In the genomic region with DNA sequence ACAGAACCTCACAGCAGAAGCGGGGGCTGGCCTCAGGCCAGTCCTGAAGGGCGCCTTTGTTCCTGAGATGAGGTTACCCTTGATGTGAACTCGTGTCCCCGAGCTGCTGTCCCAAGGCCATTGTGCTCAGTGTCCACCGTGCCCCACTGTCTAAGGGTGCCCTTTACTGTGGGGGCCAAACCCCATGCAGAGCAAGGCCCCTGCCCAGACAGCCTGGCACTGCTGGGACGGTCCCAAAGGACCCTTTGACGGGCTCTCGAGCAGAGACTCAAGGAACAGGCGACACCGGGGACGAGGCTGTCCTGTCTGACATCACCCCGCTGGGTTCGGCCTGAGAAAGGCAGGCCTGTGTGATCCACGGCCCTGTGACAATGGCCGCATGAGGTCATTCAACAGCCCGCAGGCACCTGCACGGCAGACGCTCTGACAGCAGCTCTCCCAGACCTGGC, we compare ENCODE assay signal across 1 cellular context.
TF ChIP-seq lines count a peak whose summit lies in the region.

No MANE protein-coding gene starts in this region.

TF ChIP-seq in HepG2, 621 proteins besides CTCF, POLR2A, EP300 and RAD21 (continued from another document and continues in another):
- TF ChIP-seq IRF2 (CRISPR knock-in tag; IDR thresholded peaks at IDR 0.05) = no peak
- no peak for TF ChIP-seq ZNF354B (CRISPR knock-in tag; IDR thresholded peaks at IDR 0.05)
- TF ChIP-seq ZNF605 (CRISPR knock-in tag; IDR thresholded peaks at IDR 0.05) = no peak
- TF ChIP-seq KAT7 (CRISPR knock-in tag; IDR thresholded peaks at IDR 0.05; ENCODE audit: borderline replicate concordance) = no peak
- peak; percentile 66; the same call in 1 of the 2 replicates for TF ChIP-seq RXRA (CRISPR knock-in tag; IDR thresholded peaks at IDR 0.05)
- TF ChIP-seq MAZ (IDR thresholded peaks at IDR 0.05; ENCODE audit: borderline replicate concordance, low read depth, low read length) = no peak
- TF ChIP-seq MAZ (CRISPR knock-in tag; IDR thresholded peaks at IDR 0.05; ENCODE audit: low read depth) = no peak
- no peak for TF ChIP-seq ZNF460 (CRISPR knock-in tag; IDR thresholded peaks at IDR 0.05; ENCODE audit: borderline replicate concordance)
- TF ChIP-seq ZNF121 (CRISPR knock-in tag; IDR thresholded peaks at IDR 0.05) = no peak
- no peak for TF ChIP-seq EEA1 (CRISPR knock-in tag; IDR thresholded peaks at IDR 0.05; ENCODE audit: borderline replicate concordance)
- TF ChIP-seq ISL2 (CRISPR knock-in tag; IDR thresholded peaks at IDR 0.05) = no peak
- no peak for TF ChIP-seq MED1 (CRISPR knock-in tag; IDR thresholded peaks at IDR 0.05)
- TF ChIP-seq SNRNP70 (IDR thresholded peaks at IDR 0.05; ENCODE audit: low read depth, low read length) = no peak
- TF ChIP-seq, protein P1, sequence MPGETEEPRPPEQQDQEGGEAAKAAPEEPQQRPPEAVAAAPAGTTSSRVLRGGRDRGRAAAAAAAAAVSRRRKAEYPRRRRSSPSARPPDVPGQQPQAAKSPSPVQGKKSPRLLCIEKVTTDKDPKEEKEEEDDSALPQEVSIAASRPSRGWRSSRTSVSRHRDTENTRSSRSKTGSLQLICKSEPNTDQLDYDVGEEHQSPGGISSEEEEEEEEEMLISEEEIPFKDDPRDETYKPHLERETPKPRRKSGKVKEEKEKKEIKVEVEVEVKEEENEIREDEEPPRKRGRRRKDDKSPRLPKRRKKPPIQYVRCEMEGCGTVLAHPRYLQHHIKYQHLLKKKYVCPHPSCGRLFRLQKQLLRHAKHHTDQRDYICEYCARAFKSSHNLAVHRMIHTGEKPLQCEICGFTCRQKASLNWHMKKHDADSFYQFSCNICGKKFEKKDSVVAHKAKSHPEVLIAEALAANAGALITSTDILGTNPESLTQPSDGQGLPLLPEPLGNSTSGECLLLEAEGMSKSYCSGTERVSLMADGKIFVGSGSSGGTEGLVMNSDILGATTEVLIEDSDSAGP (CRISPR knock-in tag; IDR thresholded peaks at IDR 0.05; ENCODE audit: borderline replicate concordance) = peak; percentile 39; the same call in 1 of the 2 replicates
- no peak for TF ChIP-seq ZNF737 (CRISPR knock-in tag; IDR thresholded peaks at IDR 0.05; ENCODE audit: borderline replicate concordance)
- TF ChIP-seq KAT8 (CRISPR knock-in tag; IDR thresholded peaks at IDR 0.05) = no peak
- no peak for TF ChIP-seq SETDB1 (CRISPR knock-in tag; IDR thresholded peaks at IDR 0.05; ENCODE audit: borderline replicate concordance)
- TF ChIP-seq, protein P2, sequence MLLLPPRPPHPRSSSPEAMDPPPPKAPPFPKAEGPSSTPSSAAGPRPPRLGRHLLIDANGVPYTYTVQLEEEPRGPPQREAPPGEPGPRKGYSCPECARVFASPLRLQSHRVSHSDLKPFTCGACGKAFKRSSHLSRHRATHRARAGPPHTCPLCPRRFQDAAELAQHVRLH (CRISPR knock-in tag; IDR thresholded peaks at IDR 0.05; ENCODE audit: borderline replicate concordance, low read depth) = no peak
- TF ChIP-seq, protein P3, sequence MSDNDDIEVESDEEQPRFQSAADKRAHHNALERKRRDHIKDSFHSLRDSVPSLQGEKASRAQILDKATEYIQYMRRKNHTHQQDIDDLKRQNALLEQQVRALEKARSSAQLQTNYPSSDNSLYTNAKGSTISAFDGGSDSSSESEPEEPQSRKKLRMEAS (IDR thresholded peaks at IDR 0.05) = 0 out of 2 replicates have a peak, but pooled peaks have one; percentile 4
- TF ChIP-seq, protein P4, sequence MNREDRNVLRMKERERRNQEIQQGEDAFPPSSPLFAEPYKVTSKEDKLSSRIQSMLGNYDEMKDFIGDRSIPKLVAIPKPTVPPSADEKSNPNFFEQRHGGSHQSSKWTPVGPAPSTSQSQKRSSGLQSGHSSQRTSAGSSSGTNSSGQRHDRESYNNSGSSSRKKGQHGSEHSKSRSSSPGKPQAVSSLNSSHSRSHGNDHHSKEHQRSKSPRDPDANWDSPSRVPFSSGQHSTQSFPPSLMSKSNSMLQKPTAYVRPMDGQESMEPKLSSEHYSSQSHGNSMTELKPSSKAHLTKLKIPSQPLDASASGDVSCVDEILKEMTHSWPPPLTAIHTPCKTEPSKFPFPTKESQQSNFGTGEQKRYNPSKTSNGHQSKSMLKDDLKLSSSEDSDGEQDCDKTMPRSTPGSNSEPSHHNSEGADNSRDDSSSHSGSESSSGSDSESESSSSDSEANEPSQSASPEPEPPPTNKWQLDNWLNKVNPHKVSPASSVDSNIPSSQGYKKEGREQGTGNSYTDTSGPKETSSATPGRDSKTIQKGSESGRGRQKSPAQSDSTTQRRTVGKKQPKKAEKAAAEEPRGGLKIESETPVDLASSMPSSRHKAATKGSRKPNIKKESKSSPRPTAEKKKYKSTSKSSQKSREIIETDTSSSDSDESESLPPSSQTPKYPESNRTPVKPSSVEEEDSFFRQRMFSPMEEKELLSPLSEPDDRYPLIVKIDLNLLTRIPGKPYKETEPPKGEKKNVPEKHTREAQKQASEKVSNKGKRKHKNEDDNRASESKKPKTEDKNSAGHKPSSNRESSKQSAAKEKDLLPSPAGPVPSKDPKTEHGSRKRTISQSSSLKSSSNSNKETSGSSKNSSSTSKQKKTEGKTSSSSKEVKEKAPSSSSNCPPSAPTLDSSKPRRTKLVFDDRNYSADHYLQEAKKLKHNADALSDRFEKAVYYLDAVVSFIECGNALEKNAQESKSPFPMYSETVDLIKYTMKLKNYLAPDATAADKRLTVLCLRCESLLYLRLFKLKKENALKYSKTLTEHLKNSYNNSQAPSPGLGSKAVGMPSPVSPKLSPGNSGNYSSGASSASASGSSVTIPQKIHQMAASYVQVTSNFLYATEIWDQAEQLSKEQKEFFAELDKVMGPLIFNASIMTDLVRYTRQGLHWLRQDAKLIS (CRISPR knock-in tag; IDR thresholded peaks at IDR 0.05) = no peak
- TF ChIP-seq ERF (CRISPR knock-in tag; IDR thresholded peaks at IDR 0.05) = peak; percentile 40; the same call in 1 of the 2 replicates
- TF ChIP-seq MAFK (conservative IDR thresholded peaks at IDR 0.05 in 1 of 2, IDR thresholded peaks at IDR 0.05 in 1 of 2; ENCODE audit: low read length in 2 of 2) = no peak
- TF ChIP-seq NFATC3 (CRISPR knock-in tag; IDR thresholded peaks at IDR 0.05) = no peak
- no peak for TF ChIP-seq RFX3 (CRISPR knock-in tag; IDR thresholded peaks at IDR 0.05)
- TF ChIP-seq ATF4 (CRISPR knock-in tag; IDR thresholded peaks at IDR 0.05) = no peak
- TF ChIP-seq MEIS1 (CRISPR knock-in tag; IDR thresholded peaks at IDR 0.05; ENCODE audit: borderline replicate concordance) = no peak
- TF ChIP-seq REPIN1 (CRISPR knock-in tag; IDR thresholded peaks at IDR 0.05; ENCODE audit: borderline replicate concordance, low read depth) = no peak
- TF ChIP-seq ADNP (CRISPR knock-in tag; IDR thresholded peaks at IDR 0.05) = no peak
- no peak for TF ChIP-seq NCOA5 (CRISPR knock-in tag; IDR thresholded peaks at IDR 0.05)
- TF ChIP-seq, protein P5, sequence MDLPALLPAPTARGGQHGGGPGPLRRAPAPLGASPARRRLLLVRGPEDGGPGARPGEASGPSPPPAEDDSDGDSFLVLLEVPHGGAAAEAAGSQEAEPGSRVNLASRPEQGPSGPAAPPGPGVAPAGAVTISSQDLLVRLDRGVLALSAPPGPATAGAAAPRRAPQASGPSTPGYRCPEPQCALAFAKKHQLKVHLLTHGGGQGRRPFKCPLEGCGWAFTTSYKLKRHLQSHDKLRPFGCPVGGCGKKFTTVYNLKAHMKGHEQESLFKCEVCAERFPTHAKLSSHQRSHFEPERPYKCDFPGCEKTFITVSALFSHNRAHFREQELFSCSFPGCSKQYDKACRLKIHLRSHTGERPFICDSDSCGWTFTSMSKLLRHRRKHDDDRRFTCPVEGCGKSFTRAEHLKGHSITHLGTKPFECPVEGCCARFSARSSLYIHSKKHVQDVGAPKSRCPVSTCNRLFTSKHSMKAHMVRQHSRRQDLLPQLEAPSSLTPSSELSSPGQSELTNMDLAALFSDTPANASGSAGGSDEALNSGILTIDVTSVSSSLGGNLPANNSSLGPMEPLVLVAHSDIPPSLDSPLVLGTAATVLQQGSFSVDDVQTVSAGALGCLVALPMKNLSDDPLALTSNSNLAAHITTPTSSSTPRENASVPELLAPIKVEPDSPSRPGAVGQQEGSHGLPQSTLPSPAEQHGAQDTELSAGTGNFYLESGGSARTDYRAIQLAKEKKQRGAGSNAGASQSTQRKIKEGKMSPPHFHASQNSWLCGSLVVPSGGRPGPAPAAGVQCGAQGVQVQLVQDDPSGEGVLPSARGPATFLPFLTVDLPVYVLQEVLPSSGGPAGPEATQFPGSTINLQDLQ (CRISPR knock-in tag; IDR thresholded peaks at IDR 0.05) = no peak
- TF ChIP-seq, protein P6, sequence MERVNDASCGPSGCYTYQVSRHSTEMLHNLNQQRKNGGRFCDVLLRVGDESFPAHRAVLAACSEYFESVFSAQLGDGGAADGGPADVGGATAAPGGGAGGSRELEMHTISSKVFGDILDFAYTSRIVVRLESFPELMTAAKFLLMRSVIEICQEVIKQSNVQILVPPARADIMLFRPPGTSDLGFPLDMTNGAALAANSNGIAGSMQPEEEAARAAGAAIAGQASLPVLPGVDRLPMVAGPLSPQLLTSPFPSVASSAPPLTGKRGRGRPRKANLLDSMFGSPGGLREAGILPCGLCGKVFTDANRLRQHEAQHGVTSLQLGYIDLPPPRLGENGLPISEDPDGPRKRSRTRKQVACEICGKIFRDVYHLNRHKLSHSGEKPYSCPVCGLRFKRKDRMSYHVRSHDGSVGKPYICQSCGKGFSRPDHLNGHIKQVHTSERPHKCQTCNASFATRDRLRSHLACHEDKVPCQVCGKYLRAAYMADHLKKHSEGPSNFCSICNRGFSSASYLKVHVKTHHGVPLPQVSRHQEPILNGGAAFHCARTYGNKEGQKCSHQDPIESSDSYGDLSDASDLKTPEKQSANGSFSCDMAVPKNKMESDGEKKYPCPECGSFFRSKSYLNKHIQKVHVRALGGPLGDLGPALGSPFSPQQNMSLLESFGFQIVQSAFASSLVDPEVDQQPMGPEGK (CRISPR knock-in tag; IDR thresholded peaks at IDR 0.05) = peak; percentile 88
- no peak; the same call in 1 of the 2 replicates for TF ChIP-seq TFAP4 (IDR thresholded peaks at IDR 0.05; ENCODE audit: borderline replicate concordance, low read depth)
- no peak for TF ChIP-seq CREM (IDR thresholded peaks at IDR 0.05)
- no peak for TF ChIP-seq CREM (CRISPR knock-in tag; IDR thresholded peaks at IDR 0.05)
- TF ChIP-seq SIN3B (IDR thresholded peaks at IDR 0.05; ENCODE audit: low read length) = no peak
- TF ChIP-seq, protein P7, sequence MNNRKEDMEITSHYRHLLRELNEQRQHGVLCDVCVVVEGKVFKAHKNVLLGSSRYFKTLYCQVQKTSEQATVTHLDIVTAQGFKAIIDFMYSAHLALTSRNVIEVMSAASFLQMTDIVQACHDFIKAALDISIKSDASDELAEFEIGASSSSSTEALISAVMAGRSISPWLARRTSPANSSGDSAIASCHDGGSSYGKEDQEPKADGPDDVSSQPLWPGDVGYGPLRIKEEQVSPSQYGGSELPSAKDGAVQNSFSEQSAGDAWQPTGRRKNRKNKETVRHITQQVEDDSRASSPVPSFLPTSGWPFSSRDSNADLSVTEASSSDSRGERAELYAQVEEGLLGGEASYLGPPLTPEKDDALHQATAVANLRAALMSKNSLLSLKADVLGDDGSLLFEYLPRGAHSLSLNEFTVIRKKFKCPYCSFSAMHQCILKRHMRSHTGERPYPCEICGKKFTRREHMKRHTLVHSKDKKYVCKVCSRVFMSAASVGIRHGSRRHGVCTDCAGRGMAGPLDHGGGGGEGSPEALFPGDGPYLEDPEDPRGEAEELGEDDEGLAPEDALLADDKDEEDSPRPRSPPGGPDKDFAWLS (CRISPR knock-in tag; IDR thresholded peaks at IDR 0.05; ENCODE audit: borderline replicate concordance) = 0 out of 2 replicates have a peak, but pooled peaks have one; percentile 52
- no peak for TF ChIP-seq KLF15 (CRISPR knock-in tag; IDR thresholded peaks at IDR 0.05; ENCODE audit: borderline replicate concordance)
- TF ChIP-seq ATAD3A (CRISPR knock-in tag; IDR thresholded peaks at IDR 0.05) = no peak
- TF ChIP-seq ATF2 (CRISPR knock-in tag; IDR thresholded peaks at IDR 0.05) = no peak
- TF ChIP-seq JUNB (CRISPR knock-in tag; IDR thresholded peaks at IDR 0.05; ENCODE audit: borderline replicate concordance) = no peak
- TF ChIP-seq KLF16 (CRISPR knock-in tag; IDR thresholded peaks at IDR 0.05) = no peak
- TF ChIP-seq, protein P8, sequence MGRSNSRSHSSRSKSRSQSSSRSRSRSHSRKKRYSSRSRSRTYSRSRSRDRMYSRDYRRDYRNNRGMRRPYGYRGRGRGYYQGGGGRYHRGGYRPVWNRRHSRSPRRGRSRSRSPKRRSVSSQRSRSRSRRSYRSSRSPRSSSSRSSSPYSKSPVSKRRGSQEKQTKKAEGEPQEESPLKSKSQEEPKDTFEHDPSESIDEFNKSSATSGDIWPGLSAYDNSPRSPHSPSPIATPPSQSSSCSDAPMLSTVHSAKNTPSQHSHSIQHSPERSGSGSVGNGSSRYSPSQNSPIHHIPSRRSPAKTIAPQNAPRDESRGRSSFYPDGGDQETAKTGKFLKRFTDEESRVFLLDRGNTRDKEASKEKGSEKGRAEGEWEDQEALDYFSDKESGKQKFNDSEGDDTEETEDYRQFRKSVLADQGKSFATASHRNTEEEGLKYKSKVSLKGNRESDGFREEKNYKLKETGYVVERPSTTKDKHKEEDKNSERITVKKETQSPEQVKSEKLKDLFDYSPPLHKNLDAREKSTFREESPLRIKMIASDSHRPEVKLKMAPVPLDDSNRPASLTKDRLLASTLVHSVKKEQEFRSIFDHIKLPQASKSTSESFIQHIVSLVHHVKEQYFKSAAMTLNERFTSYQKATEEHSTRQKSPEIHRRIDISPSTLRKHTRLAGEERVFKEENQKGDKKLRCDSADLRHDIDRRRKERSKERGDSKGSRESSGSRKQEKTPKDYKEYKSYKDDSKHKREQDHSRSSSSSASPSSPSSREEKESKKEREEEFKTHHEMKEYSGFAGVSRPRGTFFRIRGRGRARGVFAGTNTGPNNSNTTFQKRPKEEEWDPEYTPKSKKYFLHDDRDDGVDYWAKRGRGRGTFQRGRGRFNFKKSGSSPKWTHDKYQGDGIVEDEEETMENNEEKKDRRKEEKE (IDR thresholded peaks at IDR 0.05) = no peak
- TF ChIP-seq CC2D1A (CRISPR knock-in tag; IDR thresholded peaks at IDR 0.05) = no peak
- no peak for TF ChIP-seq TP53 (CRISPR knock-in tag; conservative IDR thresholded peaks at IDR 0.05)
